In the genomic region with DNA sequence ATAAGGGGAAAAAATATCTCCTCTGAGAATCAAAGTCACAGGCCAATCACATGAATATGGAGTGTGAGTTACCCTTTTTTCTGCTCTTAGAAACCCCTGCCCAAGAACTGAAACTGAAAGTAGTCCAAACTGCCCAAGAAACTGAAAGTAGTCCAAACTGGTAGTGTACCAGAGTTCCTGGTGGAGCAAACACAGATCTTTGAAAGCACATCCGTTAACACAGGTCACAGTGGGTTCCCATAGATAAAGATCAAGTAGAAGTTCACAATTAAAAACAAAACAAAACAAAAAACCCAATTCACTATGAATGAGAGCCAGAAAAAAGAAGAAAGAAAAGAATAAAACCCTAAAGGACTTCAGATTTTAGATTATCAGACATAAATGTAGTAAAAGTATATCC, we compare ENCODE assay signal across 8 cellular contexts.
DNase-seq lines count a peak whose midpoint lies in the region; ATAC-seq and TF ChIP-seq lines count a peak whose summit lies in the region.

No MANE protein-coding gene starts in this region.

- H2AFZ ChIP-seq in GM23338 = no peak overlapping the region

- no peaks in the 10 kb centered on the region for H3K79me2 ChIP-seq in GM23338 (replicated peaks; ENCODE audit: insufficient read depth)

- peaks cover 4% of the 10 kb centered on the region; the same call in 2 of the 3 replicates for H3K4me1 Mint-ChIP-seq in GM23338

- H3K4me2 ChIP-seq in GM23338 = no peak overlapping the region

- H3K9me3 Mint-ChIP-seq in GM23338 = no peaks in the 10 kb centered on the region; the same call in 2 of the 3 replicates

- H3K27me3 Mint-ChIP-seq in GM23338 (ENCODE audit: insufficient read depth, low read depth, poor library complexity) = no peaks in the 10 kb centered on the region

- no peaks in the 10 kb centered on the region for H3K36me3 Mint-ChIP-seq in GM23338 (ENCODE audit: low read depth)

- H3K36me3 ChIP-seq in GM23338 (ENCODE audit: insufficient read depth) = no peaks in the 10 kb centered on the region

- no peaks in the 10 kb centered on the region for H3F3A ChIP-seq in GM23338 (replicated peaks; ENCODE audit: low read depth)

- ATAC-seq in GM23338 = no peak

- DNase-seq in GM03348 (ENCODE audit: low spot score) (peak; percentile 58), GM20000 (ENCODE audit: low spot score) (peak; percentile 55), HS-5 (ENCODE audit: low read depth) (peak; percentile 11), amniotic stem cell (lab: John Stamatoyannopoulos, UW) (peak; percentile 15), lung microvascular endothelial cell (ENCODE audit: low read depth in 2 of 2) (peak; percentile 78 to 87), GM23338 (ENCODE audit: low spot score) (no peak), NCI-H1930 (lab: John Stamatoyannopoulos, UW) (no peak), posterior vena cava (ENCODE audit: low spot score) (no peak)

- no peaks in the 10 kb centered on the region for H3K27me3 ChIP-seq in GM23338 (ENCODE audit: insufficient read depth)

- no peaks in the 10 kb centered on the region for H3K9me2 ChIP-seq in GM23338 (ENCODE audit: insufficient read depth)

- H4K20me1 ChIP-seq in GM23338 (replicated peaks; ENCODE audit: insufficient read depth) = no peaks in the 10 kb centered on the region

- peaks cover 2% of the 10 kb centered on the region; the same call in 1 of the 2 replicates for H3K4me1 ChIP-seq in GM23338 (ENCODE audit: insufficient read depth)

- H3K4me3 Mint-ChIP-seq in GM23338 = no peak overlapping the region

- intact Hi-C loops in posterior vena cava (cut with DNase I) = no loop called here

- H3K4me3 ChIP-seq in GM23338 = no peak overlapping the region

- no peak overlapping the region for H3K27ac Mint-ChIP-seq in GM23338

- no peak for TF ChIP-seq CTCF in GM20000 (IDR thresholded peaks at IDR 0.05; ENCODE audit: extremely low read depth, missing control alignments)
- no peak for TF ChIP-seq CTCF in GM23338 (conservative IDR thresholded peaks at IDR 0.05; ENCODE audit: low read depth in 2 of 2)

- H3K27ac ChIP-seq in GM23338 (ENCODE audit: low read depth) = no peak overlapping the region

TF ChIP-seq in GM23338, 12 proteins besides CTCF, POLR2A, EP300 and RAD21:
- TF ChIP-seq EZH2 (IDR thresholded peaks at IDR 0.05; ENCODE audit: low read depth, unreplicated experiment) (no peak), ZNF114 (CRISPR knock-in tag; IDR thresholded peaks at IDR 0.05) (no peak)
- TF ChIP-seq, protein P1, sequence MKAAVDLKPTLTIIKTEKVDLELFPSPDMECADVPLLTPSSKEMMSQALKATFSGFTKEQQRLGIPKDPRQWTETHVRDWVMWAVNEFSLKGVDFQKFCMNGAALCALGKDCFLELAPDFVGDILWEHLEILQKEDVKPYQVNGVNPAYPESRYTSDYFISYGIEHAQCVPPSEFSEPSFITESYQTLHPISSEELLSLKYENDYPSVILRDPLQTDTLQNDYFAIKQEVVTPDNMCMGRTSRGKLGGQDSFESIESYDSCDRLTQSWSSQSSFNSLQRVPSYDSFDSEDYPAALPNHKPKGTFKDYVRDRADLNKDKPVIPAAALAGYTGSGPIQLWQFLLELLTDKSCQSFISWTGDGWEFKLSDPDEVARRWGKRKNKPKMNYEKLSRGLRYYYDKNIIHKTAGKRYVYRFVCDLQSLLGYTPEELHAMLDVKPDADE (IDR thresholded peaks at IDR 0.05) = no peak

Comparison
In these comparisons a context has a peak if more than half of its experiments do, and no peak if none do; other contexts are left out.
1. DNase-seq: peak in GM03348 (single experiment), GM20000 (single experiment), HS-5 (single experiment), amniotic stem cell (single experiment) and lung microvascular endothelial cell (2 of 2); none in GM23338 (single experiment), NCI-H1930 (0 of 2) and posterior vena cava (single experiment).